In the genomic region with DNA sequence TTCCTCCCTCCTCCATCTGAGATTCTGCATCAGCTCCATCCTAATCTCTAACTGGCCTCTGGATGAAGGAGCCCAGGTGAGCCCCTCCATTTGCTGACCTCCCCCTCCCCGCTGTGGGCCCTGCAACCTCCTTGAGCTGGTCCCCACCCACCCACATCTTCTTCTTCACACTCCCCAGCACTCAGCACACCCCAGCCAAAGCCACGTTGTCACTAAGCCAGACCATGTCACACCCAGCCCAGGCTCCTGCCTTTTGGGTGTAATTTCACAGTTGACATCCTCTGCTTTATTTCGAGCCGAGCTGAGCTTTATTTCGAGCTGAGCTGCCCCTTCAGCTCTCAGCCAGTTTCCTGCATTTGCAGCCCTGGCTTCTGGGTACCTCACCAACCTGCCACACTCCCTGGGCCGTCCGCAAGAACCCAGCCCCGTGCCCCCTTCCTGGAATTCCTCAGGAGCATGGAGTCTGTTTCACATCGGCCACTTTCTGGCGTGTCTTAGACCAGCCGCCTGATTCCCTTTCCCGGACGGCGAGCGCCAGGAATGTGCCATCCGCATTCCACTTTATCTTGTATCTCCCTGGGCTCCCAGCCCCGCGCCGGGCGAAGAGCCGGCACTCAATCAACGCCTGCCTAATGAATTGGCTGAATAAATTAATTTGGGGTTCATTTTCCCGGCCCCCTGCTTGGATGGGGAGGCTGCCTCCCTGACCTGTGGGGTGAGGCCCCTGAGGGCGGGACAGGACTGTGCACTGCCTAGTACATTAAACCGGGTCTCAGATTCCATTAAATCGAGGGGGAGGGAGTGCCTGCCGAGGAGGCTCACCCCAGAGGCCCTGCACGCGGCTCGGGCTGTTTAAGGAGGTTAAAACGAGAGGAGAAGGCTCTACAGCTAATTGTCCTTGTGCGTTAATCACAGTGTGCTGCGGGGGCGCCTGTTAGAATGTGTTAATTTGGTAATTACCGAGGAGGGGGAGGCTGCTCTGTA, we compare ENCODE assay signal across 1 cellular context.
TF ChIP-seq lines count a peak whose summit lies in the region.

No MANE protein-coding gene starts in this region.

TF ChIP-seq in H1, 55 proteins besides CTCF, POLR2A, EP300 and RAD21 (continued from another document):
- TF ChIP-seq TEAD4 (IDR thresholded peaks at IDR 0.05; ENCODE audit: low read depth, low read length) (peak; percentile 35; the same call in 1 of the 2 replicates), BCL11A (IDR thresholded peaks at IDR 0.05; ENCODE audit: low read depth in 2 of 2, low read length in 2 of 2) (no peak)
